14 cellular contexts compared by ENCODE assay signal in genomic region chr20:9235518-9235917, GRCh38.
DNase-seq lines count a peak whose midpoint lies in the region; ATAC-seq, FAIRE-seq and TF ChIP-seq lines count a peak whose summit lies in the region.
"Had no signal": no experiment of that assay in that cellular context is flagged by ENCODE, and none has a peak within 500 bp of the region (broad histone marks: within the 10 kb centered on the region; RNA-seq: fewer than 3 reads in every experiment).

No MANE protein-coding gene starts in this region.

- POLR2A ChIA-PET in activated CD4-positive, alpha-beta T cell treated with anti-CD3 and anti-CD28 coated beads for 36 hours (lab: Charles Lee) = no interaction called here

- no peaks in the 10 kb centered on the region for H3K27me3 Mint-ChIP-seq in activated CD4-positive, alpha-beta T cell treated with anti-CD3 and anti-CD28 coated beads for 36 hours

- H3K27ac Mint-ChIP-seq in activated CD4-positive, alpha-beta T cell treated with anti-CD3 and anti-CD28 coated beads for 36 hours = no peak overlapping the region

- FAIRE-seq in GM12891 (lab: Jason Lieb, UNC) = no peak

- no peaks in the 10 kb centered on the region for H3K9me3 Mint-ChIP-seq in activated CD4-positive, alpha-beta T cell treated with anti-CD3 and anti-CD28 coated beads for 36 hours (ENCODE audit: low read depth)

- no peaks in the 10 kb centered on the region for H3K36me3 ChIP-seq in left ventricle myocardium inferior
- H3K36me3 ChIP-seq: uterus had no signal

- H3K27me3 ChIP-seq in left ventricle myocardium inferior (ENCODE audit: low read depth) = no peaks in the 10 kb centered on the region
- H3K27me3 ChIP-seq: uterus had no signal

- no peaks in the 10 kb centered on the region for H3K9me3 ChIP-seq in left ventricle myocardium inferior (replicated peaks)
- H3K9me3 ChIP-seq: uterus had no signal

- H3K4me3 ChIP-seq in left ventricle myocardium inferior = no peak overlapping the region
- H3K4me3 ChIP-seq: uterus had no signal

- peaks cover 33% of the 10 kb centered on the region for H3K4me1 ChIP-seq in left ventricle myocardium inferior
- H3K4me1 ChIP-seq: parathyroid adenoma, uterus had no signal

- no peak for TF ChIP-seq CTCF in left ventricle myocardium inferior (IDR thresholded peaks at IDR 0.05; ENCODE audit: borderline replicate concordance)

- intact Hi-C loops in left ventricle myocardium inferior (cut with micrococcal nuclease) (no loop called here), cardiac septum (cut with DNase I) (no loop called here)
- intact Hi-C loops in activated CD4-positive, alpha-beta T cell treated with anti-CD3 and anti-CD28 coated beads for 36 hours (cut with DNase I, micrococcal nuclease) = no loop called here

- ATAC-seq in HG03139 (IDR thresholded peaks at IDR 0.05; ENCODE audit: unreplicated experiment) (no peak), HG03095 (IDR thresholded peaks at IDR 0.05; ENCODE audit: unreplicated experiment) (no peak)
- ATAC-seq in activated CD4-positive, alpha-beta T cell treated with anti-CD3 and anti-CD28 coated beads for 36 hours = no peak

- H3K36me3 Mint-ChIP-seq in activated CD4-positive, alpha-beta T cell treated with anti-CD3 and anti-CD28 coated beads for 36 hours (ENCODE audit: low read depth) = no peaks in the 10 kb centered on the region

- no peak for DNase-seq in left ventricle myocardium inferior
- DNase-seq in cardiac septum (ENCODE audit: low spot score) = no peak
- peak; percentile 12 for DNase-seq in SK-N-DZ (ENCODE audit: low spot score)
- peak; percentile 92 for DNase-seq in fibroblast of gingiva (ENCODE audit: low read depth)
- DNase-seq in GM12891 (ENCODE audit: insufficient read length, low spot score) = no peak
- no peak for DNase-seq in activated CD4-positive, alpha-beta T cell treated with anti-CD3 and anti-CD28 coated beads for 36 hours
- DNase-seq: DND-41, Kasumi-1, midbrain, NCI-H2171, uterus had no signal

- TF ChIP-seq POLR2A in GM12891 (IDR thresholded peaks at IDR 0.05; ENCODE audit: low read depth, low read length) = no peak

- CTCF ChIA-PET in activated CD4-positive, alpha-beta T cell treated with anti-CD3 and anti-CD28 coated beads for 36 hours (lab: Charles Lee) = no interaction called here

- no peaks in the 10 kb centered on the region for H3K4me1 Mint-ChIP-seq in activated CD4-positive, alpha-beta T cell treated with anti-CD3 and anti-CD28 coated beads for 36 hours

- H3K4me3 Mint-ChIP-seq in activated CD4-positive, alpha-beta T cell treated with anti-CD3 and anti-CD28 coated beads for 36 hours = no peak overlapping the region

- peak overlapping the region; percentile 12 for H3K27ac ChIP-seq in left ventricle myocardium inferior (replicated peaks)
- H3K27ac ChIP-seq: parathyroid adenoma, uterus had no signal

TF ChIP-seq in GM12891, 5 proteins besides CTCF, POLR2A, EP300 and RAD21:
- no peak for TF ChIP-seq POU2F2 (IDR thresholded peaks at IDR 0.05; ENCODE audit: low read depth, low read length)
- TF ChIP-seq PAX5 (IDR thresholded peaks at IDR 0.05; ENCODE audit: insufficient read depth, low read length, severe bottlenecking) = no peak
- no peak for TF ChIP-seq POLR2AphosphoS5 (IDR thresholded peaks at IDR 0.05; ENCODE audit: low read depth, low read length)
- TF ChIP-seq SPI1 (IDR thresholded peaks at IDR 0.05; ENCODE audit: low read depth, low read length) = no peak
- TF ChIP-seq TAF1 (IDR thresholded peaks at IDR 0.05; ENCODE audit: low read depth, low read length) = no peak

Comparison
In these comparisons a context has a peak if more than half of its experiments do, and no peak if none do; other contexts are left out.
1. DNase-seq: peak in SK-N-DZ (single experiment) and fibroblast of gingiva (single experiment); none in left ventricle myocardium inferior (single experiment), cardiac septum (single experiment), GM12891 (single experiment) and activated CD4-positive, alpha-beta T cell treated with anti-CD3 and anti-CD28 coated beads for 36 hours (single experiment).